Comparison of ENCODE assay signal across 1 cellular context in the genomic region with DNA sequence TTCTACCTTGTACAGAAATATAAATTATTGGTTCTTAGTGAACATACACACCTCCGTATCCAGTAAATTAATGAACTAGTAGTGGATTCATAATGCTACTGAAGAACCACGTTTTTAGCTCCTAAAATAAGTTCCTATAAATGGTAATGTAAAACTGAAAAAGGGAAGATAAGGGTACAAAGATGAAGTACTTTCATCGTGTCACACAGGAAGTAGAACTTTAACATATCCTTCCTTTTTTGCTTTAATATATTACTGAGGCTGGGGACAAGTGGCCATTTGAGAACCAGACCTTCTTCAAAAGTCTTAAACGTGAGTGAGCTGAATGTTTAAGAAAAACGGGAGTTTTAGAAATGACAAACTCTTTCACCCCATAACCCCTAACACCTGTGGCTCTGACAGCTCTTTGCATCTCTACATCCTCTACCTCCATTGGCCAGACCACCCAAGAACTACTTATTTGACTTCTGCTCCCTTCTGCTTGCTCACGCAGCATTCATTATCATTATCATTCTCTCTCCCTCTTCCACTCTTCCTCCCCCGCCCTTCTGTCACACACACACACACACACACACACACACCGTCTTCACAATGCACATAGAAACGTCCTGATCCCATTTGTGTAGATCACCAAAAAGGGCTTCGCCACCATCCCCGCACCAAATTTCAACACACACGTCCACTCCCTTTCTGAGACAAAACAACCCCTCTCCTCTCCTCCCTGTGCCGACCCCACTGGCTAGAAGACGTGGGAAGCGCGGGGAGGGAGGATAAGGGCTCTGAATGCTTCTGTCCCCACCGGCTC.
TF ChIP-seq lines count a peak whose summit lies in the region.

No MANE protein-coding gene starts in this region.

TF ChIP-seq in K562, 482 proteins besides CTCF, POLR2A, EP300 and RAD21 (continues in another document):
- TF ChIP-seq CREM (IDR thresholded peaks at IDR 0.05; ENCODE audit: low read depth) (peak; percentile 14; the same call in 1 of the 2 replicates), SOX6 (IDR thresholded peaks at IDR 0.05) (no peak), CSDE1 (IDR thresholded peaks at IDR 0.05) (no peak), UBTF (IDR thresholded peaks at IDR 0.05; ENCODE audit: borderline replicate concordance in 1 of 2, low read depth in 2 of 2, low read length in 2 of 2) (no peak), CBX5 (IDR thresholded peaks at IDR 0.05; ENCODE audit: borderline replicate concordance, low read depth) (no peak), ZNF408 (CRISPR knock-in tag; IDR thresholded peaks at IDR 0.05; ENCODE audit: low read depth) (no peak), ZNF76 (CRISPR knock-in tag; IDR thresholded peaks at IDR 0.05; ENCODE audit: borderline replicate concordance) (no peak), SRSF7 (optimal IDR thresholded peaks at IDR 0.05; ENCODE audit: low read depth, low read length) (no peak), ZNF165 (CRISPR knock-in tag; IDR thresholded peaks at IDR 0.05; ENCODE audit: borderline replicate concordance) (no peak), PKNOX1 (IDR thresholded peaks at IDR 0.05) (peak; percentile 35), BRCA1 (IDR thresholded peaks at IDR 0.05) (no peak), BRCA1 (CRISPR knock-in tag; IDR thresholded peaks at IDR 0.05) (no peak), FOXP1 (CRISPR knock-in tag; IDR thresholded peaks at IDR 0.05) (no peak), THRA (IDR thresholded peaks at IDR 0.05) (no peak), POLR2AphosphoS5 (IDR thresholded peaks at IDR 0.05; ENCODE audit: control insufficient read depth, insufficient read depth, low read depth, low read length) (no peak), MEF2A (IDR thresholded peaks at IDR 0.05; ENCODE audit: control insufficient read depth, low read depth, low read length) (no peak), SMAD2 (IDR thresholded peaks at IDR 0.05; ENCODE audit: low read depth, low read length) (no peak), ZNF174 (CRISPR knock-in tag; IDR thresholded peaks at IDR 0.05) (no peak), ZNF436 (CRISPR knock-in tag; IDR thresholded peaks at IDR 0.05) (no peak), HOMEZ (CRISPR knock-in tag; IDR thresholded peaks at IDR 0.05) (no peak), TCFL5 (CRISPR knock-in tag; conservative IDR thresholded peaks at IDR 0.05) (no peak), ZBTB26 (CRISPR knock-in tag; IDR thresholded peaks at IDR 0.05) (peak; percentile 96), ZNF274 (IDR thresholded peaks at IDR 0.05; ENCODE audit: borderline replicate concordance, low read depth, low read length) (no peak), TAL1 (IDR thresholded peaks at IDR 0.05) (peak; percentile 27), XRCC5 (IDR thresholded peaks at IDR 0.05; ENCODE audit: low read depth, low read length) (no peak), RFX1 (IDR thresholded peaks at IDR 0.05) (no peak), ZNF239 (CRISPR knock-in tag; IDR thresholded peaks at IDR 0.05) (no peak), GATAD2A (IDR thresholded peaks at IDR 0.05) (no peak), ARID4B (CRISPR knock-in tag; IDR thresholded peaks at IDR 0.05) (no peak), SRF (CRISPR knock-in tag; IDR thresholded peaks at IDR 0.05) (no peak), CEBPG (CRISPR knock-in tag; IDR thresholded peaks at IDR 0.05) (no peak), CEBPG (tag; conservative IDR thresholded peaks at IDR 0.05 in 1 of 2, IDR thresholded peaks at IDR 0.05 in 1 of 2) (no peak), SREBF2 (CRISPR knock-in tag; IDR thresholded peaks at IDR 0.05) (no peak), TAF15 (IDR thresholded peaks at IDR 0.05; ENCODE audit: low read depth, low read length) (no peak)
- TF ChIP-seq, protein P1, sequence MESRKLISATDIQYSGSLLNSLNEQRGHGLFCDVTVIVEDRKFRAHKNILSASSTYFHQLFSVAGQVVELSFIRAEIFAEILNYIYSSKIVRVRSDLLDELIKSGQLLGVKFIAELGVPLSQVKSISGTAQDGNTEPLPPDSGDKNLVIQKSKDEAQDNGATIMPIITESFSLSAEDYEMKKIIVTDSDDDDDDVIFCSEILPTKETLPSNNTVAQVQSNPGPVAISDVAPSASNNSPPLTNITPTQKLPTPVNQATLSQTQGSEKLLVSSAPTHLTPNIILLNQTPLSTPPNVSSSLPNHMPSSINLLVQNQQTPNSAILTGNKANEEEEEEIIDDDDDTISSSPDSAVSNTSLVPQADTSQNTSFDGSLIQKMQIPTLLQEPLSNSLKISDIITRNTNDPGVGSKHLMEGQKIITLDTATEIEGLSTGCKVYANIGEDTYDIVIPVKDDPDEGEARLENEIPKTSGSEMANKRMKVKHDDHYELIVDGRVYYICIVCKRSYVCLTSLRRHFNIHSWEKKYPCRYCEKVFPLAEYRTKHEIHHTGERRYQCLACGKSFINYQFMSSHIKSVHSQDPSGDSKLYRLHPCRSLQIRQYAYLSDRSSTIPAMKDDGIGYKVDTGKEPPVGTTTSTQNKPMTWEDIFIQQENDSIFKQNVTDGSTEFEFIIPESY (CRISPR knock-in tag; IDR thresholded peaks at IDR 0.05) = no peak
- TF ChIP-seq, protein P2, sequence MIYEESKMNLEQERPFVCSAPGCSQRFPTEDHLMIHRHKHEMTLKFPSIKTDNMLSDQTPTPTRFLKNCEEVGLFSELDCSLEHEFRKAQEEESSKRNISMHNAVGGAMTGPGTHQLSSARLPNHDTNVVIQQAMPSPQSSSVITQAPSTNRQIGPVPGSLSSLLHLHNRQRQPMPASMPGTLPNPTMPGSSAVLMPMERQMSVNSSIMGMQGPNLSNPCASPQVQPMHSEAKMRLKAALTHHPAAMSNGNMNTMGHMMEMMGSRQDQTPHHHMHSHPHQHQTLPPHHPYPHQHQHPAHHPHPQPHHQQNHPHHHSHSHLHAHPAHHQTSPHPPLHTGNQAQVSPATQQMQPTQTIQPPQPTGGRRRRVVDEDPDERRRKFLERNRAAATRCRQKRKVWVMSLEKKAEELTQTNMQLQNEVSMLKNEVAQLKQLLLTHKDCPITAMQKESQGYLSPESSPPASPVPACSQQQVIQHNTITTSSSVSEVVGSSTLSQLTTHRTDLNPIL (CRISPR knock-in tag; IDR thresholded peaks at IDR 0.05) = no peak
- TF ChIP-seq, protein P3, sequence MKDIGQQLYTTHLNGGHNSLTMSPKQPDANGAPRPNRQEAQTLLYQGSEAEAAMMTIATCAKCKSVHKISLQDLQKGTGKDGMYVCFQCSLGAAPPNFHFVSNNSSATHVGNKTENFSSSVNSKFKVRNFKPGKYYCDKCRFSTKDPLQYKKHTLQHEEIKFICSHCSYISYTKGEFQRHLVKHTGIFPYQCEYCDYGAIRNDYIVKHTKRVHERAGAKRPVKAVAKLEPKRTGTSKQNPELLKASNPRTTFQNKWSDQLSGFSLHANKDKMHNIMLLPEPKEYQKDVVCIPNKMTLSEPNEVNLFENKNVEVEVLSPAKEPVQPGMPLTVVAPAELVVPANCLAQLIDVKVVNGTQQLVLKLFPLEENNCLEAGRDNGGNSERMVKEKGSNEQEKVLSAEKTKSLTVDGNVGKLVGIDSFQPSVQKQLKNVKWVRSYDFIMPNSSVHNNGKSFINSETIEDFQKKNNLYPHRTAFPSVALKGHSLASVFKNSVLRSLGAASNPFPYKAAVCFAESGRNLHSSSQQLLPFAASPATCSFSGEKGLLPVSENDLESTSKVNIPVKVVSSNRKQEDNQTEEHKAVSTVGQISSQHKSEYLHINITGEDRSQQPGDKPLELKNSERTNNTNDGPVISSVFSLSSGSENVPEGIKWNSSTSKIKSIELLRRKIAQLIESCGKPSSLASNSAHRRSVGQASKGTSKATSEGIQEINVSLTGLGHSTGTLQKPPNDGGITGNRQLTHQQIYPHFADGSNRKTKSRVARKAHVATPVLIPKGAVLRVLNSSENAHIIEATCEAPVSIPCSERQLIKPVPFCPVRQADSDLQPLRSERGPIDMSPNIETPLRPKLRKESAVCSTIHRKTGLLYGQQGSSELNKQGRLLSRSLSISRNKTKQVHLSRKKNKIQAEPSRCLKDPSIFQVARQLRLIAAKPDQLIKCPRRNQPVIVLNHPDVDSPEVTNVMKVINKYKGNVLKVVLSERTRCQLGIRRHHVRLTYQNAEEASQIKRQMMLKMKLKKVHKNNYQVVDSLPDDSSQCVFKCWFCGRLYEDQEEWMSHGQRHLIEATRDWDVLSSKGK (CRISPR knock-in tag; IDR thresholded peaks at IDR 0.05) = no peak
